ENCODE assay signal across 8 cellular contexts in genomic region chr11:57335343-57336110, GRCh38. TPM values are rescaled to one million over a fixed set of nuclear protein-coding genes. Genes with fewer than 3 reads are reported as not detected.
DNase-seq lines count a peak whose midpoint lies in the region; ATAC-seq and TF ChIP-seq lines count a peak whose summit lies in the region.

Gene SSRP1 (minus strand): TSS chr11:57335892. CDS start chr11:57335121, 771 bp downstream.

- peak within 1 kb of the TSS; percentile 83 for H3K4me3 ChIP-seq in BE2C (ENCODE audit: low read depth, low read length)

- peak; percentile 76 for TF ChIP-seq POLR2A in GM19193 (IDR thresholded peaks at IDR 0.05; ENCODE audit: extremely low read depth, insufficient read depth, insufficient read length)

- POLR2A ChIA-PET in activated CD4-positive, alpha-beta T cell treated with anti-CD3 and anti-CD28 coated beads, Interleukin-2, amount 10 ng/mL, durations not matched to agents 7 days and 5 days (lab: Charles Lee): interaction anchor here (1.0 kb wide), 1 partner anchor 10 kb away, joined by 11 read pairs; no protein-coding TSS in a partner anchor

- peaks cover 37% of the 10 kb centered on the region for H3K36me3 ChIP-seq in BE2C

- peaks cover 5% of the 10 kb centered on the region for H3K27me3 Mint-ChIP-seq in activated CD4-positive, alpha-beta T cell treated with anti-CD3 and anti-CD28 coated beads, Interleukin-2, amount 10 ng/mL, durations not matched to agents 7 days and 5 days

- ATAC-seq in HG03378 (IDR thresholded peaks at IDR 0.05; ENCODE audit: unreplicated experiment): peak; percentile 93
- ATAC-seq in left lobe of liver: peak; percentile 97

- peak; percentile 84 for DNase-seq in BE2C
- DNase-seq in NCI-H510A (lab: John Stamatoyannopoulos, UW): peak; percentile 90
- DNase-seq in activated CD4-positive, alpha-beta T cell treated with anti-CD3 and anti-CD28 coated beads, Interleukin-2, amount 10 ng/mL, durations not matched to agents 7 days and 5 days: peak; percentile 90
- DNase-seq in dedifferentiated amniotic fluid mesenchymal stem cell (ENCODE audit: extremely low spot score): peak; percentile 85
- peak; percentile 86 for DNase-seq in left lobe of liver (ENCODE audit: low spot score)
- peak; percentile 82 for DNase-seq in stimulated activated CD4-positive, alpha-beta T cell treated with anti-CD3 and anti-CD28 coated beads, Interleukin-2, amount 100 ng/mL, for 4 hours (ENCODE audit: low read depth)

- no peak for TF ChIP-seq CTCF in BE2C (IDR thresholded peaks at IDR 0.05; ENCODE audit: low read depth, low read length)

- H3K27ac Mint-ChIP-seq in activated CD4-positive, alpha-beta T cell treated with anti-CD3 and anti-CD28 coated beads, Interleukin-2, amount 10 ng/mL, durations not matched to agents 7 days and 5 days: peak within 1 kb of the TSS; percentile 98

- H3K4me1 Mint-ChIP-seq in activated CD4-positive, alpha-beta T cell treated with anti-CD3 and anti-CD28 coated beads, Interleukin-2, amount 10 ng/mL, durations not matched to agents 7 days and 5 days: peaks cover 46% of the 10 kb centered on the region

- no peaks in the 10 kb centered on the region for H3K27me3 ChIP-seq in BE2C

- H3K36me3 Mint-ChIP-seq in activated CD4-positive, alpha-beta T cell treated with anti-CD3 and anti-CD28 coated beads, Interleukin-2, amount 10 ng/mL, durations not matched to agents 7 days and 5 days (ENCODE audit: low read depth): peaks cover 39% of the 10 kb centered on the region

- no peaks in the 10 kb centered on the region for H3K9me3 Mint-ChIP-seq in activated CD4-positive, alpha-beta T cell treated with anti-CD3 and anti-CD28 coated beads, Interleukin-2, amount 10 ng/mL, durations not matched to agents 7 days and 5 days

- H3K4me1 ChIP-seq in BE2C: peaks cover 4% of the 10 kb centered on the region

- H3K4me3 Mint-ChIP-seq in activated CD4-positive, alpha-beta T cell treated with anti-CD3 and anti-CD28 coated beads, Interleukin-2, amount 10 ng/mL, durations not matched to agents 7 days and 5 days: peak within 1 kb of the TSS; percentile 89

- no peaks in the 10 kb centered on the region for H3K9me3 ChIP-seq in BE2C

- CTCF ChIA-PET in activated CD4-positive, alpha-beta T cell treated with anti-CD3 and anti-CD28 coated beads, Interleukin-2, amount 10 ng/mL, durations not matched to agents 7 days and 5 days (lab: Charles Lee): interaction anchor here (1.2 to 1.9 kb wide), 5 partner anchors 9 to 158 kb away, joined by 3 to 8 read pairs (median 6); partner anchors contain the start of gene TNKS1BP1

RNA-seq across cellular contexts. Expression of gene SSRP1, which starts in this region (rescaled TPM):
- polyA plus RNA-seq in BE2C (2012; ENCODE audit: insufficient read depth, insufficient read length, low read depth): 124 TPM
- total RNA-seq in activated CD4-positive, alpha-beta T cell treated with anti-CD3 and anti-CD28 coated beads, Interleukin-2, amount 10 ng/mL, durations not matched to agents 7 days and 5 days: 100 to 1,000 TPM; 165 to 175 TPM
- total RNA-seq in left lobe of liver: 24.3 TPM

Comparison
In these comparisons a context has a peak if more than half of its experiments do, and no peak if none do; other contexts are left out.
1. Peak in every context shown above with its lines: DNase-seq, ATAC-seq and H3K4me3 ChIP-seq.